9 cellular contexts compared by ENCODE assay signal in genomic region chrX:48971325-48972213, GRCh38. TPM values are rescaled to one million over a fixed set of nuclear protein-coding genes. Genes with fewer than 3 reads are reported as not detected.
DNase-seq lines count a peak whose midpoint lies in the region; ATAC-seq and TF ChIP-seq lines count a peak whose summit lies in the region.
"Had no signal": no experiment of that assay in that cellular context is flagged by ENCODE, and none has a peak within 500 bp of the region (broad histone marks: within the 10 kb centered on the region; RNA-seq: fewer than 3 reads in every experiment).

Gene KCND1, minus strand, starts transcription at chrX:48971844. Its CDS starts 1,573 bp downstream, at chrX:48970271.

- H3K4me1 ChIP-seq in BE2C (no peaks in the 10 kb centered on the region), HUES48 (ENCODE audit: control insufficient read depth, insufficient read depth, low read length) (no peaks in the 10 kb centered on the region), iPS-15b (ENCODE audit: control insufficient read depth, insufficient read depth, low read length) (no peaks in the 10 kb centered on the region), skeletal muscle satellite cell (ENCODE audit: control insufficient read depth, insufficient read depth, low read length) (peaks cover 25% of the 10 kb centered on the region)

- TF ChIP-seq CTCF in BE2C (IDR thresholded peaks at IDR 0.05; ENCODE audit: low read depth, low read length), result no peak
- TF ChIP-seq CTCF in astrocyte of the cerebellum (IDR thresholded peaks at IDR 0.05; ENCODE audit: low read depth, low read length, missing control alignments), result no peak

- H3K9ac ChIP-seq in HUES48 (ENCODE audit: low read depth, low read length), result 0 out of 2 replicates have a peak within 1 kb of the TSS, but pooled peaks have one; percentile 49
- H3K9ac ChIP-seq in iPS-15b (ENCODE audit: low read depth, low read length), result peak within 1 kb of the TSS; percentile 54
- H3K9ac ChIP-seq in skeletal muscle satellite cell (ENCODE audit: low read depth, low read length), result no peak within 1 kb of the TSS

- in situ Hi-C loops in astrocyte of the cerebellum (cut with HindIII; ENCODE audit: low sequenced_read_pairs), result no loop called here

- H3K4me2 ChIP-seq in skeletal muscle satellite cell (ENCODE audit: low read length), result peak within 1 kb of the TSS; percentile 71

- peak within 1 kb of the TSS; percentile 40 for H3K4me3 ChIP-seq in BE2C (ENCODE audit: low read depth, low read length)
- peak within 1 kb of the TSS; percentile 76 for H3K4me3 ChIP-seq in HUES48 (ENCODE audit: low read depth, low read length)
- peak within 1 kb of the TSS; percentile 37 for H3K4me3 ChIP-seq in astrocyte of the cerebellum (ENCODE audit: low read depth, low read length)
- peak within 1 kb of the TSS; percentile 76 for H3K4me3 ChIP-seq in iPS-15b (ENCODE audit: low read depth, low read length)
- H3K4me3 ChIP-seq in skeletal muscle satellite cell (ENCODE audit: low read length), result peak within 1 kb of the TSS; percentile 43

- no peaks in the 10 kb centered on the region for H3K9me3 ChIP-seq in BE2C
- peaks cover 34% of the 10 kb centered on the region for H3K9me3 ChIP-seq in HUES48 (ENCODE audit: control insufficient read depth, insufficient read depth, low read length)
- H3K9me3 ChIP-seq in iPS-15b (ENCODE audit: control insufficient read depth, insufficient read depth, low read length), result no peaks in the 10 kb centered on the region
- H3K9me3 ChIP-seq in skeletal muscle satellite cell (replicated peaks; ENCODE audit: low read length), result no peaks in the 10 kb centered on the region

- no peaks in the 10 kb centered on the region for H3K27me3 ChIP-seq in BE2C
- no peaks in the 10 kb centered on the region for H3K27me3 ChIP-seq in HUES48 (ENCODE audit: control insufficient read depth, insufficient read depth, low read length)
- no peaks in the 10 kb centered on the region for H3K27me3 ChIP-seq in iPS-15b (ENCODE audit: control insufficient read depth, insufficient read depth, low read length)
- H3K27me3 ChIP-seq in skeletal muscle satellite cell (ENCODE audit: control insufficient read depth, insufficient read depth, low read length), result no peaks in the 10 kb centered on the region

- DNase-seq in BE2C, result peak; percentile 63
- DNase-seq in astrocyte of the cerebellum (ENCODE audit: low read depth), result no peak
- no peak for DNase-seq in NAMALWA (ENCODE audit: low spot score)
- no peak for DNase-seq in DMS153 (lab: John Stamatoyannopoulos, UW)

- H3K27ac ChIP-seq in HUES48 (ENCODE audit: low read depth, low read length), result peak within 1 kb of the TSS; percentile 59
- H3K27ac ChIP-seq: epithelial cell of prostate had no signal

- ATAC-seq in HG03175 (IDR thresholded peaks at IDR 0.05; ENCODE audit: unreplicated experiment), result no peak

- H3K36me3 ChIP-seq in BE2C (no peaks in the 10 kb centered on the region; the same call in 1 of the 2 replicates), HUES48 (ENCODE audit: control insufficient read depth, insufficient read depth, low read length) (peaks cover 23% of the 10 kb centered on the region), iPS-15b (ENCODE audit: control insufficient read depth, insufficient read depth, low read length) (peaks cover 25% of the 10 kb centered on the region), skeletal muscle satellite cell (ENCODE audit: insufficient read depth, low read length) (peaks cover 6% of the 10 kb centered on the region)

RNA-seq across cellular contexts. Expression of gene KCND1, which starts in this region (rescaled TPM):
- polyA plus RNA-seq in BE2C (2012; ENCODE audit: insufficient read depth, insufficient read length, low read depth), result 5.0 TPM
- total RNA-seq in skeletal muscle satellite cell (2012; rRNA removed), result 0.25 and 0.44 TPM in 2 replicates
